18 cellular contexts compared by ENCODE assay signal in the genomic region with DNA sequence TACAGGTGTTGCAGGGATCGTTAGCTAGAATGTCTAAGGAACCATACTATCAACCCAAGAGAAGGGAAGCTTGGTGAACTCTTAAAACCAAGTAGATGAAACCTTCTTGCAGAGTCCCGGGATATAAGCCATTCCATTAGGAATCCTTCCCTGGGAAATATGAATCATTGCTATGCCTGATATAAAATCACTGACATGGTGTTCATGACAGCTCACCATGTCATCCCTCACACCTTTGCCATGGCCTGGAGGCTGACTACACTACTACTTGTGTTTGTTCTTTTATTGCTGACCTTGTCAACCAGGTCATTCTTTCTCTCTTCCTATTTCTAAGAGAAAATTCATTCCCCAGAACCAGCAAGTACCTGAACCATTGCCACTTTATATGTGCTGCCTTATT. TPM values are rescaled to one million over a fixed set of nuclear protein-coding genes. Genes with fewer than 3 reads are reported as not detected.
DNase-seq lines count a peak whose midpoint lies in the region; ATAC-seq and TF ChIP-seq lines count a peak whose summit lies in the region.
"Had no signal": no experiment of that assay in that cellular context is flagged by ENCODE, and none has a peak within 500 bp of the region (broad histone marks: within the 10 kb centered on the region; RNA-seq: fewer than 3 reads in every experiment).

No MANE protein-coding gene starts in this region.

- H3K4me1 Mint-ChIP-seq in stimulated activated effector memory CD8-positive, alpha-beta T cell treated with anti-CD3 and anti-CD28 coated beads, Interleukin-12 subunit alpha, Interleukin-12 subunit beta, amount 100 ng/mL, for 72 hours, result no peaks in the 10 kb centered on the region

- intact Hi-C loops in uterus (cut with DNase I; ENCODE audit: low total_unique reads), result no loop called here

- ATAC-seq in esophagus mucosa, result no peak
- no peak for ATAC-seq in stimulated activated effector memory CD8-positive, alpha-beta T cell treated with anti-CD3 and anti-CD28 coated beads, Interleukin-12 subunit alpha, Interleukin-12 subunit beta, amount 100 ng/mL, for 72 hours

- H3K27ac Mint-ChIP-seq in stimulated activated effector memory CD8-positive, alpha-beta T cell treated with anti-CD3 and anti-CD28 coated beads, Interleukin-12 subunit alpha, Interleukin-12 subunit beta, amount 100 ng/mL, for 72 hours, result no peak overlapping the region

- H3K27me3 ChIP-seq in uterus, result no peaks in the 10 kb centered on the region

- H3K9ac ChIP-seq in SK-N-MC (ENCODE audit: insufficient read length), result no peak overlapping the region

- no peak overlapping the region for H3K4me3 Mint-ChIP-seq in stimulated activated effector memory CD8-positive, alpha-beta T cell treated with anti-CD3 and anti-CD28 coated beads, Interleukin-12 subunit alpha, Interleukin-12 subunit beta, amount 100 ng/mL, for 72 hours

- DNase-seq in M059J (ENCODE audit: low read depth) (peak; percentile 11), SK-N-MC (ENCODE audit: low read depth, low spot score) (no peak), kidney tubule cell (ENCODE audit: low spot score) (peak; percentile 30), uterus (no peak)
- no peak for DNase-seq in stimulated activated effector memory CD8-positive, alpha-beta T cell treated with anti-CD3 and anti-CD28 coated beads, Interleukin-12 subunit alpha, Interleukin-12 subunit beta, amount 100 ng/mL, for 72 hours (ENCODE audit: low spot score in 2 of 2)
- DNase-seq in stimulated activated CD4-positive, alpha-beta T cell treated with anti-CD3 and anti-CD28 coated beads, Interleukin-12 subunit alpha, Interleukin-12 subunit beta, amount 100 ng/mL, for 4 hours, result no peak
- DNase-seq: ACHN, AML-193, GDM1, H7, NCI-H1092 treated with DMSO at 0.1 percent for 48 hours, NCI-H2081 treated with DMSO at 0.1 percent for 48 hours, NCI-H774, OCI-M1, RPMI8226 had no signal

- H3K4me3 ChIP-seq in SK-N-MC (no peak overlapping the region), uterus (no peak overlapping the region)

- no peak for TF ChIP-seq CTCF in uterus (IDR thresholded peaks at IDR 0.05)

- H3K36me3 Mint-ChIP-seq in stimulated activated effector memory CD8-positive, alpha-beta T cell treated with anti-CD3 and anti-CD28 coated beads, Interleukin-12 subunit alpha, Interleukin-12 subunit beta, amount 100 ng/mL, for 72 hours, result no peaks in the 10 kb centered on the region

- H3K27ac ChIP-seq in SK-N-MC (peak overlapping the region; percentile 4; the same call in 1 of the 2 replicates), uterus (peak overlapping the region; percentile 33 to 38)
- H3K27ac ChIP-seq: C4-2B had no signal

- no peak for TF ChIP-seq POLR2A in uterus (IDR thresholded peaks at IDR 0.05)

- H3K36me3 ChIP-seq in SK-N-MC (ENCODE audit: insufficient read depth, low read length) (no peaks in the 10 kb centered on the region), uterus (no peaks in the 10 kb centered on the region)

- no peaks in the 10 kb centered on the region for H3K9me3 Mint-ChIP-seq in stimulated activated effector memory CD8-positive, alpha-beta T cell treated with anti-CD3 and anti-CD28 coated beads, Interleukin-12 subunit alpha, Interleukin-12 subunit beta, amount 100 ng/mL, for 72 hours

- H3K9me3 ChIP-seq in SK-N-MC (ENCODE audit: low read depth, low read length) (no peaks in the 10 kb centered on the region), uterus (no peaks in the 10 kb centered on the region)

- peaks cover 0 to 4% of the 10 kb centered on the region in 2 donors for H3K4me1 ChIP-seq in uterus

RNA-seq across cellular contexts. Expression of a gene that starts 12.1 kb away (rescaled TPM):
- 0.05 TPM in 1 of 2 replicates, not detected in the other for total RNA-seq in M059J (2014; rRNA removed; shearing (Covaris generic))
- total RNA-seq in uterus (10 to 100 TPM in 3 of 4 donors, 1 to 10 TPM in 1; 6.7 to 43.4 (median 21.1) TPM), esophagus mucosa (0.72 TPM)
- total RNA-seq: LHCN-M2 had no signal

Comparison
In these comparisons a context has a peak if more than half of its experiments do, and no peak if none do; other contexts are left out.
1. DNase-seq: peak in M059J (single experiment) and kidney tubule cell (single experiment); none in SK-N-MC (single experiment), uterus (0 of 2), stimulated activated effector memory CD8-positive, alpha-beta T cell treated with anti-CD3 and anti-CD28 coated beads, Interleukin-12 subunit alpha, Interleukin-12 subunit beta, amount 100 ng/mL, for 72 hours (0 of 2) and stimulated activated CD4-positive, alpha-beta T cell treated with anti-CD3 and anti-CD28 coated beads, Interleukin-12 subunit alpha, Interleukin-12 subunit beta, amount 100 ng/mL, for 4 hours (single experiment).